In genomic region chr2:111173856-111174255, GRCh38 we compare ENCODE assay signal across 35 cellular contexts. TPM values are rescaled to one million over a fixed set of nuclear protein-coding genes. Genes with fewer than 3 reads are reported as not detected.
A peak's percentile ranks its signal among the peaks of the same experiment; 100 is the strongest.
DNase-seq lines count a peak whose midpoint lies in the region; ATAC-seq and TF ChIP-seq lines count a peak whose summit lies in the region.
"Had no signal": no experiment of that assay in that cellular context is flagged by ENCODE, and none has a peak within 500 bp of the region (broad histone marks: within the 10 kb centered on the region; RNA-seq: fewer than 3 reads in every experiment).

No MANE protein-coding gene starts in this region.

- peaks cover 0 to 15% of the 10 kb centered on the region in 2 donors for H3K4me1 ChIP-seq in neuronal stem cell (ENCODE audit: control insufficient read depth in 2 of 2, insufficient read depth in 1 of 2, low read depth in 1 of 2, low read length in 2 of 2)
- H3K4me1 ChIP-seq: BE2C had no signal

- no peak overlapping the region for H3K4me3 Mint-ChIP-seq in activated CD8-positive, alpha-beta memory T cell treated with anti-CD3 and anti-CD28 coated beads, Interleukin-2, amount 10 ng/mL, durations not matched to agents 7 days and 5 days
- H3K4me3 Mint-ChIP-seq in osteocyte (ENCODE audit: unreplicated experiment), result no peak overlapping the region
- H3K4me3 Mint-ChIP-seq: B cell; CD14-positive monocyte; CD4-positive, alpha-beta memory T cell; CD4-positive, alpha-beta T cell; CD4-positive, CD25-positive, alpha-beta regulatory T cell; CD8-positive, alpha-beta memory T cell; CD8-positive, alpha-beta T cell had no signal

- H4K8ac ChIP-seq in neuronal stem cell (ENCODE audit: low read depth, low read length), result no peak overlapping the region

- H3K9ac ChIP-seq in neuronal stem cell (ENCODE audit: low read depth, low read length, poor library complexity), result no peak overlapping the region
- H3K9ac ChIP-seq: BLaER1; BLaER1 treated with 17β-estradiol and CSF1 and Interleukin-3, amounts not matched to agents 10 nM and 100 nM had no signal

- no peak for ATAC-seq in activated CD8-positive, alpha-beta memory T cell treated with anti-CD3 and anti-CD28 coated beads, Interleukin-2, amount 10 ng/mL, durations not matched to agents 7 days and 5 days
- no peak for ATAC-seq in GM19463 (IDR thresholded peaks at IDR 0.05; ENCODE audit: unreplicated experiment)
- ATAC-seq: A549; CD8-positive, alpha-beta T cell had no signal

- H4K91ac ChIP-seq in neuronal stem cell (ENCODE audit: low read depth, low read length, poor library complexity), result no peak overlapping the region

- TF ChIP-seq CTCF in osteocyte (IDR thresholded peaks at IDR 0.05), result no peak

- H3K79me1 ChIP-seq in neuronal stem cell (ENCODE audit: low read depth, low read length), result no peaks in the 10 kb centered on the region

- no peak overlapping the region for H2BK5ac ChIP-seq in neuronal stem cell (ENCODE audit: low read length)

- no peak overlapping the region for H3K4ac ChIP-seq in neuronal stem cell (ENCODE audit: low read length)

- no peak overlapping the region for H3K27ac Mint-ChIP-seq in activated CD8-positive, alpha-beta memory T cell treated with anti-CD3 and anti-CD28 coated beads, Interleukin-2, amount 10 ng/mL, durations not matched to agents 7 days and 5 days
- H3K27ac Mint-ChIP-seq in osteocyte (ENCODE audit: unreplicated experiment), result no peak overlapping the region
- H3K27ac Mint-ChIP-seq: B cell; CD14-positive monocyte; CD4-positive, alpha-beta memory T cell; CD4-positive, alpha-beta T cell; CD4-positive, CD25-positive, alpha-beta regulatory T cell; CD8-positive, alpha-beta memory T cell; CD8-positive, alpha-beta T cell had no signal

- H2AK5ac ChIP-seq in neuronal stem cell (ENCODE audit: low read depth, low read length), result no peak overlapping the region

- no peaks in the 10 kb centered on the region for H3K9me3 Mint-ChIP-seq in activated CD8-positive, alpha-beta memory T cell treated with anti-CD3 and anti-CD28 coated beads, Interleukin-2, amount 10 ng/mL, durations not matched to agents 7 days and 5 days (ENCODE audit: low read depth)
- no peaks in the 10 kb centered on the region for H3K9me3 Mint-ChIP-seq in osteocyte (ENCODE audit: unreplicated experiment)
- H3K9me3 Mint-ChIP-seq: CD14-positive monocyte; CD4-positive, alpha-beta memory T cell; CD4-positive, alpha-beta T cell; CD4-positive, CD25-positive, alpha-beta regulatory T cell; CD8-positive, alpha-beta memory T cell; CD8-positive, alpha-beta T cell had no signal

- H3K36me3 Mint-ChIP-seq in activated CD8-positive, alpha-beta memory T cell treated with anti-CD3 and anti-CD28 coated beads, Interleukin-2, amount 10 ng/mL, durations not matched to agents 7 days and 5 days, result no peaks in the 10 kb centered on the region
- H3K36me3 Mint-ChIP-seq in osteocyte (ENCODE audit: unreplicated experiment), result no peaks in the 10 kb centered on the region
- H3K36me3 Mint-ChIP-seq: CD4-positive, alpha-beta memory T cell; CD4-positive, CD25-positive, alpha-beta regulatory T cell; CD8-positive, alpha-beta memory T cell; CD8-positive, alpha-beta T cell had no signal

- no CpG with 5 or more reads among the region's 6 CpGs for WGBS in neuronal stem cell (ENCODE audit: extremely low coverage in 2 of 2, insufficient read length in 2 of 2, insufficient replicate concordance in 1 of 2), 2 donors

- no peak overlapping the region for H2BK12ac ChIP-seq in neuronal stem cell (ENCODE audit: low read length)

- no peak overlapping the region for H2AFZ ChIP-seq in neuronal stem cell (ENCODE audit: low read length)

- no peak overlapping the region for H3K27ac ChIP-seq in neuronal stem cell (replicated peaks; ENCODE audit: low read length)
- H3K27ac ChIP-seq: 22Rv1; BLaER1; BLaER1 treated with 17β-estradiol and CSF1 and Interleukin-3, amounts not matched to agents 10 nM and 100 nM; C4-2B had no signal

- H3K4me3 ChIP-seq in neuronal stem cell (ENCODE audit: low read length in 2 of 2), result no peak overlapping the region
- H3K4me3 ChIP-seq: A549; BLaER1; BLaER1 treated with 17β-estradiol and CSF1 and Interleukin-3, amounts not matched to agents 10 nM and 100 nM had no signal

- no peak overlapping the region for H2BK15ac ChIP-seq in neuronal stem cell (ENCODE audit: low read length)

- DNase-seq in activated CD8-positive, alpha-beta memory T cell treated with anti-CD3 and anti-CD28 coated beads for 24 hours, result peak; percentile 52
- DNase-seq in activated CD8-positive, alpha-beta memory T cell treated with anti-CD3 and anti-CD28 coated beads, Interleukin-2, amount 10 ng/mL, durations not matched to agents 7 days and 5 days, result no peak
- DNase-seq in islet precursor cell (peak; percentile 45), neuronal stem cell (ENCODE audit: low spot score) (no peak), osteocyte (ENCODE audit: extremely low spot score, unreplicated experiment) (peak; percentile 53), activated T-cell treated with anti-CD3 and anti-CD28 coated beads for 4 hours (no peak)
- DNase-seq in activated naive CD4-positive, alpha-beta T cell (lab: John Stamatoyannopoulos, UW), result no peak
- DNase-seq: 8988T; ACHN; AML-193; BE2C; C1 segment of cervical spinal cord; Caco-2; Calu3; CD4-positive, alpha-beta memory T cell; CD4-positive, alpha-beta T cell; CD4-positive, CD25-positive, alpha-beta regulatory T cell; CD8-positive, alpha-beta memory T cell; CD8-positive, alpha-beta T cell; COR-L47; DMS 273 treated with DMSO at 0.1 percent for 48 hours; DMS153; DMS53; DMS79; DMS79 treated with DMSO at 0.1 percent for 48 hours; DND-41; EL had no signal

- H3K23ac ChIP-seq in neuronal stem cell (ENCODE audit: low read depth, low read length, poor library complexity), result no peak overlapping the region

- peaks cover 51% of the 10 kb centered on the region for H3K27me3 Mint-ChIP-seq in activated CD8-positive, alpha-beta memory T cell treated with anti-CD3 and anti-CD28 coated beads, Interleukin-2, amount 10 ng/mL, durations not matched to agents 7 days and 5 days
- no peaks in the 10 kb centered on the region for H3K27me3 Mint-ChIP-seq in osteocyte (ENCODE audit: unreplicated experiment)

- CTCF ChIA-PET in activated CD8-positive, alpha-beta memory T cell treated with anti-CD3 and anti-CD28 coated beads, Interleukin-2, amount 10 ng/mL, durations not matched to agents 7 days and 5 days (lab: Charles Lee), result no interaction called here

- no peak overlapping the region for H2BK120ac ChIP-seq in neuronal stem cell (ENCODE audit: low read depth, low read length)

- H3K27me3 ChIP-seq in neuronal stem cell (ENCODE audit: control insufficient read depth in 3 of 3, insufficient read depth in 3 of 3, low read depth in 1 of 3, low read length in 3 of 3), result no peaks in the 10 kb centered on the region
- H3K27me3 ChIP-seq: BE2C; BLaER1; BLaER1 treated with 17β-estradiol and CSF1 and Interleukin-3, amounts not matched to agents 10 nM and 100 nM had no signal

- H3K14ac ChIP-seq in neuronal stem cell (ENCODE audit: low read length), result no peak overlapping the region

- H3K18ac ChIP-seq in neuronal stem cell (ENCODE audit: low read length), result peak overlapping the region; percentile 72

- H3K4me1 Mint-ChIP-seq in activated CD8-positive, alpha-beta memory T cell treated with anti-CD3 and anti-CD28 coated beads, Interleukin-2, amount 10 ng/mL, durations not matched to agents 7 days and 5 days, result peaks cover 3% of the 10 kb centered on the region
- peaks cover 3% of the 10 kb centered on the region for H3K4me1 Mint-ChIP-seq in osteocyte (ENCODE audit: unreplicated experiment)

- no peaks in the 10 kb centered on the region for H3K9me3 ChIP-seq in neuronal stem cell (replicated peaks in 1 of 2; ENCODE audit: control insufficient read depth in 2 of 2, insufficient read depth in 1 of 2, low read depth in 1 of 2, low read length in 2 of 2)
- H3K9me3 ChIP-seq: A549; BE2C; BLaER1; BLaER1 treated with 17β-estradiol and CSF1 and Interleukin-3, amounts not matched to agents 10 nM and 100 nM; Caco-2 had no signal

- no peak overlapping the region for H3K4me2 ChIP-seq in neuronal stem cell (ENCODE audit: insufficient read depth, low read length, poor library complexity, severe bottlenecking)
- H3K4me2 ChIP-seq: A549, BLaER1 had no signal

- H3K36me3 ChIP-seq in neuronal stem cell (replicated peaks in 1 of 2; ENCODE audit: control insufficient read depth in 2 of 2, insufficient read depth in 2 of 2, low read length in 2 of 2), result no peaks in the 10 kb centered on the region
- H3K36me3 ChIP-seq: BE2C; BLaER1; BLaER1 treated with 17β-estradiol and CSF1 and Interleukin-3, amounts not matched to agents 10 nM and 100 nM had no signal

RNA-seq across cellular contexts. Expression of gene BCL2L11, which starts 53.1 kb away (rescaled TPM):
- 10 to 100 TPM; 11.9 to 46.8 TPM for total RNA-seq in activated CD8-positive, alpha-beta memory T cell treated with anti-CD3 and anti-CD28 coated beads, Interleukin-2, amount 10 ng/mL, durations not matched to agents 7 days and 5 days
- 32.0 TPM for polyA plus RNA-seq in neuronal stem cell (2013, experiment 1 of 2)
- 32.1 TPM for polyA plus RNA-seq in neuronal stem cell (2013, experiment 2 of 2)
- total RNA-seq in osteocyte, result 38.9 and 40.4 TPM in 2 replicates

Comparison
In these comparisons a context has a peak if more than half of its experiments do, and no peak if none do; other contexts are left out.
1. DNase-seq: peak in activated CD8-positive, alpha-beta memory T cell treated with anti-CD3 and anti-CD28 coated beads for 24 hours (single experiment), islet precursor cell (single experiment) and osteocyte (single experiment); none in activated CD8-positive, alpha-beta memory T cell treated with anti-CD3 and anti-CD28 coated beads, Interleukin-2, amount 10 ng/mL, durations not matched to agents 7 days and 5 days (single experiment), neuronal stem cell (single experiment), activated T-cell treated with anti-CD3 and anti-CD28 coated beads for 4 hours (single experiment) and activated naive CD4-positive, alpha-beta T cell (0 of 4).